1 cellular context compared by ENCODE assay signal in genomic region chr6:31908791-31909190, GRCh38.
TF ChIP-seq lines count a peak whose summit lies in the region.

No MANE protein-coding gene starts in this region.

TF ChIP-seq in A549, 52 proteins besides CTCF, POLR2A, EP300 and RAD21:
- TF ChIP-seq ZSCAN20 (CRISPR knock-in tag; IDR thresholded peaks at IDR 0.05) = no peak
- TF ChIP-seq CBX2 (IDR thresholded peaks at IDR 0.05; ENCODE audit: borderline replicate concordance, low read depth) = no peak
- no peak for TF ChIP-seq KDM5A (IDR thresholded peaks at IDR 0.05)
- TF ChIP-seq, protein P1, sequence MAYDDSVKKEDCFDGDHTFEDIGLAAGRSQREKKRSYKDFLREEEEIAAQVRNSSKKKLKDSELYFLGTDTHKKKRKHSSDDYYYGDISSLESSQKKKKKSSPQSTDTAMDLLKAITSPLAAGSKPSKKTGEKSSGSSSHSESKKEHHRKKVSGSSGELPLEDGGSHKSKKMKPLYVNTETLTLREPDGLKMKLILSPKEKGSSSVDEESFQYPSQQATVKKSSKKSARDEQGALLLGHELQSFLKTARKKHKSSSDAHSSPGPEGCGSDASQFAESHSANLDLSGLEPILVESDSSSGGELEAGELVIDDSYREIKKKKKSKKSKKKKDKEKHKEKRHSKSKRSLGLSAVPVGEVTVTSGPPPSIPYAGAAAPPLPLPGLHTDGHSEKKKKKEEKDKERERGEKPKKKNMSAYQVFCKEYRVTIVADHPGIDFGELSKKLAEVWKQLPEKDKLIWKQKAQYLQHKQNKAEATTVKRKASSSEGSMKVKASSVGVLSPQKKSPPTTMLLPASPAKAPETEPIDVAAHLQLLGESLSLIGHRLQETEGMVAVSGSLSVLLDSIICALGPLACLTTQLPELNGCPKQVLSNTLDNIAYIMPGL (CRISPR knock-in tag; IDR thresholded peaks at IDR 0.05; ENCODE audit: borderline replicate concordance) = no peak
- no peak for TF ChIP-seq CHD4 (IDR thresholded peaks at IDR 0.05; ENCODE audit: borderline replicate concordance)
- TF ChIP-seq HEYL (CRISPR knock-in tag; IDR thresholded peaks at IDR 0.05) = no peak
- no peak for TF ChIP-seq ESRRA (IDR thresholded peaks at IDR 0.05; ENCODE audit: borderline replicate concordance, low read length)
- TF ChIP-seq NFE2L2 (conservative IDR thresholded peaks at IDR 0.05; ENCODE audit: low read length) = no peak
- TF ChIP-seq HOXA7 (CRISPR knock-in tag; IDR thresholded peaks at IDR 0.05) = no peak
- no peak for TF ChIP-seq NR3C1 (IDR thresholded peaks at IDR 0.05)
- TF ChIP-seq, protein P2, sequence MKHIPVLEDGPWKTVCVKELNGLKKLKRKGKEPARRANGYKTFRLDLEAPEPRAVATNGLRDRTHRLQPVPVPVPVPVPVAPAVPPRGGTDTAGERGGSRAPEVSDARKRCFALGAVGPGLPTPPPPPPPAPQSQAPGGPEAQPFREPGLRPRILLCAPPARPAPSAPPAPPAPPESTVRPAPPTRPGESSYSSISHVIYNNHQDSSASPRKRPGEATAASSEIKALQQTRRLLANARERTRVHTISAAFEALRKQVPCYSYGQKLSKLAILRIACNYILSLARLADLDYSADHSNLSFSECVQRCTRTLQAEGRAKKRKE (CRISPR knock-in tag; IDR thresholded peaks at IDR 0.05; ENCODE audit: low read depth) = no peak
- no peak for TF ChIP-seq TFCP2L1 (CRISPR knock-in tag; IDR thresholded peaks at IDR 0.05)
- no peak for TF ChIP-seq KDM1A (IDR thresholded peaks at IDR 0.05; ENCODE audit: low read depth)
- TF ChIP-seq CBX8 (IDR thresholded peaks at IDR 0.05) = no peak
